Comparison of ENCODE assay signal across 1 cellular context in genomic region chr7:87785368-87785995, GRCh38.
TF ChIP-seq lines count a peak whose summit lies in the region.

No MANE protein-coding gene starts in this region.

TF ChIP-seq in H1, 55 proteins besides CTCF, POLR2A, EP300 and RAD21:
- no peak for TF ChIP-seq GABPA (IDR thresholded peaks at IDR 0.05; ENCODE audit: borderline replicate concordance, insufficient read depth, low read length)
- no peak for TF ChIP-seq CEBPB (IDR thresholded peaks at IDR 0.05; ENCODE audit: low read depth, low read length)
- TF ChIP-seq HDAC6 (IDR thresholded peaks at IDR 0.05; ENCODE audit: low read depth, low read length), result no peak
- TF ChIP-seq NANOG (IDR thresholded peaks at IDR 0.05; ENCODE audit: insufficient read depth, low read depth, low read length, poor library complexity, severe bottlenecking), result no peak
- no peak for TF ChIP-seq MAFK (IDR thresholded peaks at IDR 0.05; ENCODE audit: low read depth, low read length)
- no peak for TF ChIP-seq RNF2 (IDR thresholded peaks at IDR 0.05; ENCODE audit: borderline replicate concordance, low read depth, low read length, missing control alignments, poor library complexity, severe bottlenecking)
- no peak for TF ChIP-seq BCL11A (IDR thresholded peaks at IDR 0.05; ENCODE audit: low read depth in 2 of 2, low read length in 2 of 2)
- TF ChIP-seq CBX8 (IDR thresholded peaks at IDR 0.05; ENCODE audit: borderline replicate concordance, low read depth, low read length), result no peak
